8 cellular contexts compared by ENCODE assay signal in genomic region chr16:89860747-89861304, GRCh38. TPM values are rescaled to one million over a fixed set of nuclear protein-coding genes. Genes with fewer than 3 reads are reported as not detected.
A peak's percentile ranks its signal among the peaks of the same experiment; 100 is the strongest.
DNase-seq lines count a peak whose midpoint lies in the region; ATAC-seq and TF ChIP-seq lines count a peak whose summit lies in the region.

No MANE protein-coding gene starts in this region.

- DNase-seq in DMS53 (lab: John Stamatoyannopoulos, UW) (peak; percentile 79), HUDEP-2 (lab: John Stamatoyannopoulos, UW; ENCODE audit: unreplicated experiment in 76 of 76) (peak in 57 of 76 experiments; percentile 3 to 70 (median 49)), T-cell (peak; percentile 37 to 77 (median 64)), right atrium auricular region (ENCODE audit: low spot score) (peak; percentile 65), NCI-H526 treated with DMSO at 0.1 percent for 48 hours (lab: John Stamatoyannopoulos, UW) (no peak), pons (ENCODE audit: low spot score) (no peak)
- peak; percentile 80 for DNase-seq in activated naive CD8-positive, alpha-beta T cell treated with anti-CD3 and anti-CD28 coated beads for 36 hours
- peak; percentile 73 for DNase-seq in stimulated activated CD4-positive, alpha-beta T cell treated with anti-CD3 and anti-CD28 coated beads, Interleukin-12 subunit alpha, Interleukin-12 subunit beta, amount 100 ng/mL, for 4 hours

- peaks cover 0 to 8% of the 10 kb centered on the region in 2 donors for H3K4me1 ChIP-seq in right atrium auricular region

- peak overlapping the region in 1 of 3 donors; percentile 60 for H3K4me3 Mint-ChIP-seq in T-cell
- no peak overlapping the region for H3K4me3 Mint-ChIP-seq in activated naive CD8-positive, alpha-beta T cell treated with anti-CD3 and anti-CD28 coated beads for 36 hours

- H3K27ac ChIP-seq in right atrium auricular region, result no peak overlapping the region

- ATAC-seq in T-cell (replicated peaks in 1 of 4), result peak; percentile 75 to 80 (median 78)

- H3K9me3 Mint-ChIP-seq in T-cell, result no peaks in the 10 kb centered on the region
- no peaks in the 10 kb centered on the region for H3K9me3 Mint-ChIP-seq in activated naive CD8-positive, alpha-beta T cell treated with anti-CD3 and anti-CD28 coated beads for 36 hours

- POLR2A ChIA-PET in T-cell (lab: Charles Lee), result interaction anchor here in 1 of 2 donors (0.5 kb wide), 1 partner anchor 133 kb away, joined by 11 read pairs; no protein-coding TSS in a partner anchor

- no peaks in the 10 kb centered on the region for H3K27me3 ChIP-seq in right atrium auricular region

- CTCF ChIA-PET in T-cell (lab: Charles Lee), result interaction anchor here (0.6 to 2.1 kb wide), 12 partner anchors 12 to 668 kb away, joined by 3 to 17 read pairs (median 5); partner anchors contain the start of genes TCF25 (in 2 of the 2) and SPATA2L (in 1 of the 2)

- H3K4me3 ChIP-seq in right atrium auricular region, result no peak overlapping the region

- H3K27me3 Mint-ChIP-seq in T-cell, result no peaks in the 10 kb centered on the region
- no peaks in the 10 kb centered on the region for H3K27me3 Mint-ChIP-seq in activated naive CD8-positive, alpha-beta T cell treated with anti-CD3 and anti-CD28 coated beads for 36 hours

- no peaks in the 10 kb centered on the region for H3K9me3 ChIP-seq in right atrium auricular region

- H3K36me3 Mint-ChIP-seq in T-cell, result no peaks in the 10 kb centered on the region
- H3K36me3 Mint-ChIP-seq in activated naive CD8-positive, alpha-beta T cell treated with anti-CD3 and anti-CD28 coated beads for 36 hours, result no peaks in the 10 kb centered on the region

- peak; percentile 93 to 99 for TF ChIP-seq CTCF in right atrium auricular region (IDR thresholded peaks at IDR 0.05)

- peak overlapping the region; percentile 12 to 27 for H3K27ac Mint-ChIP-seq in T-cell
- no peak overlapping the region for H3K27ac Mint-ChIP-seq in activated naive CD8-positive, alpha-beta T cell treated with anti-CD3 and anti-CD28 coated beads for 36 hours

- H3K36me3 ChIP-seq in right atrium auricular region, result no peaks in the 10 kb centered on the region

- peaks cover 31 to 41% (median 37%) of the 10 kb centered on the region in 3 donors for H3K4me1 Mint-ChIP-seq in T-cell
- H3K4me1 Mint-ChIP-seq in activated naive CD8-positive, alpha-beta T cell treated with anti-CD3 and anti-CD28 coated beads for 36 hours, result peaks cover 23% of the 10 kb centered on the region

RNA-seq across cellular contexts. Expression of gene TCF25, which starts 12.6 kb away (rescaled TPM):
- total RNA-seq in T-cell, result 100 to 1,000 TPM; 289 to 400 (median 322) TPM
- 100 to 1,000 TPM; 126 to 127 TPM for total RNA-seq in activated naive CD8-positive, alpha-beta T cell treated with anti-CD3 and anti-CD28 coated beads for 36 hours
- total RNA-seq in right atrium auricular region, result 100 to 1,000 TPM in 1 of 2 donors, 10 to 100 TPM in 1; 91.8 to 108 TPM

RNA-seq across cellular contexts. Expression of gene SPIRE2, which starts 32.6 kb away (rescaled TPM):
- total RNA-seq in T-cell, result 1 to 10 TPM in 1 of 5 donors, under 1 TPM in 3, not detected in 1; 0.23 to 1.1 (median 0.56) TPM
- under 1 TPM; 0.14 to 0.52 TPM for total RNA-seq in activated naive CD8-positive, alpha-beta T cell treated with anti-CD3 and anti-CD28 coated beads for 36 hours
- 1 to 10 TPM in 1 of 2 donors, under 1 TPM in 1; 0.90 to 1.8 TPM for total RNA-seq in right atrium auricular region

RNA-seq across cellular contexts. Expression of gene FANCA, which starts 44.4 kb away (rescaled TPM):
- 1 to 10 TPM; 7.1 to 8.3 (median 7.8) TPM for total RNA-seq in T-cell
- 10 to 100 TPM; 79.7 to 88.2 TPM for total RNA-seq in activated naive CD8-positive, alpha-beta T cell treated with anti-CD3 and anti-CD28 coated beads for 36 hours
- total RNA-seq in right atrium auricular region, result 1 to 10 TPM in 1 of 2 donors, under 1 TPM in 1; 0.70 to 1.5 TPM

RNA-seq across cellular contexts. Expression of gene MC1R, which starts 57.8 kb away (rescaled TPM):
- total RNA-seq in T-cell (10 to 100 TPM; 11.7 to 13.7 (median 12.9) TPM), right atrium auricular region (1 to 10 TPM in 1 of 2 donors, under 1 TPM in 1; 0.63 to 1.8 TPM)
- total RNA-seq in activated naive CD8-positive, alpha-beta T cell treated with anti-CD3 and anti-CD28 coated beads for 36 hours, result 1 to 10 TPM; 1.4 TPM

Comparison
In these comparisons a context has a peak if more than half of its experiments do, and no peak if none do; other contexts are left out.
1. DNase-seq: peak in DMS53 (single experiment), HUDEP-2 (57 of 76), T-cell (34 of 34), activated naive CD8-positive, alpha-beta T cell treated with anti-CD3 and anti-CD28 coated beads for 36 hours (single experiment), right atrium auricular region (single experiment) and stimulated activated CD4-positive, alpha-beta T cell treated with anti-CD3 and anti-CD28 coated beads, Interleukin-12 subunit alpha, Interleukin-12 subunit beta, amount 100 ng/mL, for 4 hours (single experiment); none in NCI-H526 treated with DMSO at 0.1 percent for 48 hours (single experiment) and pons (single experiment).
2. RNA of gene FANCA, which starts 44.4 kb away (total RNA-seq): 79.7 to 88.2 TPM in activated naive CD8-positive, alpha-beta T cell treated with anti-CD3 and anti-CD28 coated beads for 36 hours; 7.1 to 8.3 TPM in T-cell and 0.70 to 1.5 TPM in right atrium auricular region; every median in the first group is over 4 times any median in the second.